11 cellular contexts compared by ENCODE assay signal in genomic region chrX:154487518-154488290, GRCh38.
DNase-seq lines count a peak whose midpoint lies in the region; ATAC-seq, FAIRE-seq and TF ChIP-seq lines count a peak whose summit lies in the region.
"Had no signal": no experiment of that assay in that cellular context is flagged by ENCODE, and none has a peak within 500 bp of the region (broad histone marks: within the 10 kb centered on the region; RNA-seq: fewer than 3 reads in every experiment).

No MANE protein-coding gene starts in this region.

- DNase-seq in activated naive CD8-positive, alpha-beta T cell treated with anti-CD3 and anti-CD28 coated beads, Interleukin-2, amount 50 U/mL, for 24 hours = no peak
- DNase-seq in H54 (ENCODE audit: insufficient read length, low spot score) (no peak), urothelium cell line (ENCODE audit: low spot score) (no peak), NCI-H69 (lab: John Stamatoyannopoulos, UW) (no peak)
- DNase-seq: COR-L47, KG1 had no signal

- no peak for ATAC-seq in activated naive CD8-positive, alpha-beta T cell treated with anti-CD3 and anti-CD28 coated beads, Interleukin-2, amount 50 U/mL, for 24 hours
- ATAC-seq in GM18858 (IDR thresholded peaks at IDR 0.05; ENCODE audit: unreplicated experiment) = no peak

- H3K27ac ChIP-seq in BLaER1 (no peak overlapping the region), DOHH2 (ENCODE audit: low read depth, low read length) (peak overlapping the region; percentile 55)

- FAIRE-seq in H54 (lab: Jason Lieb, UNC) (no peak), urothelium cell line (lab: Jason Lieb, UNC) (no peak)
- FAIRE-seq: endometrium had no signal

- H3K4me1 Mint-ChIP-seq in activated naive CD8-positive, alpha-beta T cell treated with anti-CD3 and anti-CD28 coated beads, Interleukin-2, amount 50 U/mL, for 24 hours = peaks cover 24% of the 10 kb centered on the region
- peaks cover 11% of the 10 kb centered on the region for H3K4me1 Mint-ChIP-seq in nephron

- H3K4me2 ChIP-seq in BLaER1 (peak overlapping the region; percentile 67), DOHH2 (ENCODE audit: low read length) (peak overlapping the region; percentile 75)

- H3F3A ChIP-seq in DOHH2 (ENCODE audit: control insufficient read depth, insufficient read depth) = no peaks in the 10 kb centered on the region

- H3K27ac Mint-ChIP-seq in activated naive CD8-positive, alpha-beta T cell treated with anti-CD3 and anti-CD28 coated beads, Interleukin-2, amount 50 U/mL, for 24 hours = no peak overlapping the region
- H3K27ac Mint-ChIP-seq in nephron = peak overlapping the region; percentile 56 to 78 (median 69)

- no peaks in the 10 kb centered on the region for H3K9me3 Mint-ChIP-seq in activated naive CD8-positive, alpha-beta T cell treated with anti-CD3 and anti-CD28 coated beads, Interleukin-2, amount 50 U/mL, for 24 hours
- H3K9me3 Mint-ChIP-seq in nephron = peaks cover 13% of the 10 kb centered on the region

- peaks cover 53% of the 10 kb centered on the region for H3K4me1 ChIP-seq in BLaER1
- H3K4me1 ChIP-seq in DOHH2 (ENCODE audit: control insufficient read depth, low read length) = peaks cover 40% of the 10 kb centered on the region

- no peaks in the 10 kb centered on the region for H3K27me3 Mint-ChIP-seq in activated naive CD8-positive, alpha-beta T cell treated with anti-CD3 and anti-CD28 coated beads, Interleukin-2, amount 50 U/mL, for 24 hours
- H3K27me3 Mint-ChIP-seq in nephron (ENCODE audit: low read depth) = no peaks in the 10 kb centered on the region

- H3K9ac ChIP-seq in BLaER1 = no peak overlapping the region

- H3K4me3 Mint-ChIP-seq in activated naive CD8-positive, alpha-beta T cell treated with anti-CD3 and anti-CD28 coated beads, Interleukin-2, amount 50 U/mL, for 24 hours = peak overlapping the region; percentile 70
- peak overlapping the region; percentile 78 to 84 (median 83) for H3K4me3 Mint-ChIP-seq in nephron

- no peaks in the 10 kb centered on the region for H3K9me2 ChIP-seq in DOHH2 (replicated peaks; ENCODE audit: control insufficient read depth, low read length)

- H3K79me2 ChIP-seq in DOHH2 (ENCODE audit: control insufficient read depth, low read length) = peaks cover 57% of the 10 kb centered on the region

- peaks cover 21% of the 10 kb centered on the region for H3K27me3 ChIP-seq in BLaER1
- H3K27me3 ChIP-seq in DOHH2 (ENCODE audit: control insufficient read depth, low read length) = no peaks in the 10 kb centered on the region

- peaks cover 34% of the 10 kb centered on the region for H4K20me1 ChIP-seq in BLaER1
- no peaks in the 10 kb centered on the region for H4K20me1 ChIP-seq in DOHH2 (ENCODE audit: control insufficient read depth, insufficient read depth, low read depth, low read length)

- no peak for TF ChIP-seq POLR2A in H54 (IDR thresholded peaks at IDR 0.05; ENCODE audit: low read depth, low read length)

- H3K9me3 ChIP-seq in BLaER1 (peaks cover 32% of the 10 kb centered on the region), DOHH2 (ENCODE audit: control insufficient read depth, insufficient read depth, low read length) (no peaks in the 10 kb centered on the region)

- 0 out of 2 replicates have a peak overlapping the region, but pooled peaks have one; percentile 80 for H3K4me3 ChIP-seq in BLaER1
- peak overlapping the region; percentile 70 for H3K4me3 ChIP-seq in DOHH2 (ENCODE audit: low read length)

- TF ChIP-seq CTCF in DOHH2 (IDR thresholded peaks at IDR 0.05; ENCODE audit: low read depth, low read length, poor library complexity, severe bottlenecking) (no peak), nephron (IDR thresholded peaks at IDR 0.05; ENCODE audit: unreplicated experiment in 3 of 3) (no peak)

- peaks cover 4% of the 10 kb centered on the region for H3K36me3 Mint-ChIP-seq in activated naive CD8-positive, alpha-beta T cell treated with anti-CD3 and anti-CD28 coated beads, Interleukin-2, amount 50 U/mL, for 24 hours (ENCODE audit: low read depth)
- H3K36me3 Mint-ChIP-seq in nephron (ENCODE audit: low read depth) = peaks cover 15% of the 10 kb centered on the region

- H3K36me3 ChIP-seq in BLaER1 (peaks cover 30% of the 10 kb centered on the region), DOHH2 (ENCODE audit: control insufficient read depth, low read length) (peaks cover 36% of the 10 kb centered on the region)
